ENCODE assay signal across 10 cellular contexts in genomic region chr22:21837184-21837979, GRCh38. TPM values are rescaled to one million over a fixed set of nuclear protein-coding genes. Genes with fewer than 3 reads are reported as not detected.
A peak's percentile ranks its signal among the peaks of the same experiment; 100 is the strongest.
DNase-seq lines count a peak whose midpoint lies in the region; ATAC-seq, FAIRE-seq and TF ChIP-seq lines count a peak whose summit lies in the region.
"Had no signal": no experiment of that assay in that cellular context is flagged by ENCODE, and none has a peak within 500 bp of the region (broad histone marks: within the 10 kb centered on the region; RNA-seq: fewer than 3 reads in every experiment).

No MANE protein-coding gene starts in this region.

- peaks cover 66% of the 10 kb centered on the region for H3K4me1 Mint-ChIP-seq in activated naive CD4-positive, alpha-beta T cell treated with anti-CD3 and anti-CD28 coated beads, Interleukin-2, amount 50 U/mL, for 24 hours

- H3K36me3 Mint-ChIP-seq in activated naive CD4-positive, alpha-beta T cell treated with anti-CD3 and anti-CD28 coated beads, Interleukin-2, amount 50 U/mL, for 24 hours, result peaks cover 2% of the 10 kb centered on the region

- H3K27ac ChIP-seq in coronary artery (peak overlapping the region; percentile 71 to 80), right lobe of liver (peak overlapping the region in 1 of 3 donors; percentile 33)

- no peak for DNase-seq in activated naive CD4-positive, alpha-beta T cell treated with Interleukin-2 at 50 U/mL for 16 hours
- no peak for DNase-seq in coronary artery (ENCODE audit: low spot score)
- DNase-seq in right lobe of liver, result no peak
- DNase-seq in urothelium cell line (ENCODE audit: low spot score), result peak; percentile 93
- DNase-seq in HAP-1 (ENCODE audit: low spot score in 2 of 2), result no peak
- no peak for DNase-seq in GM10266 (ENCODE audit: extremely low spot score)
- DNase-seq: DND-41 had no signal

- no peaks in the 10 kb centered on the region for H3K27me3 ChIP-seq in right lobe of liver
- H3K27me3 ChIP-seq in HAP-1 (ENCODE audit: low read depth), result no peaks in the 10 kb centered on the region

- intact Hi-C loops in right lobe of liver (cut with DNase I), result no loop called here

- H3K4me3 Mint-ChIP-seq in activated naive CD4-positive, alpha-beta T cell treated with anti-CD3 and anti-CD28 coated beads, Interleukin-2, amount 50 U/mL, for 24 hours, result no peak overlapping the region
- H3K4me3 Mint-ChIP-seq: T-helper 1 cell treated with Interleukin-12 subunit alpha and Interleukin-12 subunit beta and Interleukin-4 antibody, amounts not matched to agents 30 μg/mL and 1 μg/mL, for 36 hours had no signal

- TF ChIP-seq CTCF in coronary artery (IDR thresholded peaks at IDR 0.05) (no peak), right lobe of liver (IDR thresholded peaks at IDR 0.05) (no peak), GM10266 (IDR thresholded peaks at IDR 0.05; ENCODE audit: control insufficient read depth, insufficient read depth, low read depth, missing control alignments) (no peak)

- H3K9me3 Mint-ChIP-seq in activated naive CD4-positive, alpha-beta T cell treated with anti-CD3 and anti-CD28 coated beads, Interleukin-2, amount 50 U/mL, for 24 hours, result peaks cover 4% of the 10 kb centered on the region
- H3K9me3 Mint-ChIP-seq: T-helper 1 cell treated with Interleukin-12 subunit alpha and Interleukin-12 subunit beta and Interleukin-4 antibody, amounts not matched to agents 30 μg/mL and 1 μg/mL, for 36 hours had no signal

- in situ Hi-C loops in HAP-1 (cut with MboI; ENCODE audit: low sequenced_read_pairs), result loop anchor here (5.0 kb wide), 1 partner anchor 45 kb away; no protein-coding TSS in a partner anchor

- no peaks in the 10 kb centered on the region for H3K27me3 Mint-ChIP-seq in activated naive CD4-positive, alpha-beta T cell treated with anti-CD3 and anti-CD28 coated beads, Interleukin-2, amount 50 U/mL, for 24 hours

- H3K36me3 ChIP-seq in right lobe of liver (no peaks in the 10 kb centered on the region), HAP-1 (replicated peaks) (0 out of 2 replicates have a peak, but pooled peaks cover 3% of the 10 kb centered on the region)

- peak overlapping the region; percentile 77 for H3K27ac Mint-ChIP-seq in activated naive CD4-positive, alpha-beta T cell treated with anti-CD3 and anti-CD28 coated beads, Interleukin-2, amount 50 U/mL, for 24 hours
- H3K27ac Mint-ChIP-seq: T-helper 1 cell treated with Interleukin-12 subunit alpha and Interleukin-12 subunit beta and Interleukin-4 antibody, amounts not matched to agents 30 μg/mL and 1 μg/mL, for 36 hours had no signal

- TF ChIP-seq POLR2A in right lobe of liver (IDR thresholded peaks at IDR 0.05), result no peak

- FAIRE-seq in urothelium cell line (lab: Jason Lieb, UNC), result no peak

- ATAC-seq in right lobe of liver, result peak; percentile 19 to 90 (median 24)
- ATAC-seq in HG03097 (IDR thresholded peaks at IDR 0.05; ENCODE audit: low FRiP score, unreplicated experiment), result no peak

- H3K4me1 ChIP-seq in right lobe of liver, result peaks cover 0 to 12% (median 0%) of the 10 kb centered on the region in 4 donors
- H3K4me1 ChIP-seq in HAP-1, result peaks cover 13% of the 10 kb centered on the region

- H3K4me3 ChIP-seq in coronary artery (peak overlapping the region; percentile 2), right lobe of liver (no peak overlapping the region), HAP-1 (no peak overlapping the region)

- H3K9me3 ChIP-seq in right lobe of liver, result no peaks in the 10 kb centered on the region
- no peaks in the 10 kb centered on the region for H3K9me3 ChIP-seq in HAP-1

- WGBS in right lobe of liver (ENCODE audit: insufficient coverage, low coverage, low lambda C conversion rate, missing lambda C conversion rate), result 64% methylated on average over 5 of the region's 5 CpGs

RNA-seq across cellular contexts. Expression of gene MAPK1, which starts 30.1 kb away (rescaled TPM):
- total RNA-seq in right lobe of liver, result 10 to 100 TPM; 43.4 to 75.0 (median 59.5) TPM
